Comparison of ENCODE assay signal across 10 cellular contexts in the genomic region with DNA sequence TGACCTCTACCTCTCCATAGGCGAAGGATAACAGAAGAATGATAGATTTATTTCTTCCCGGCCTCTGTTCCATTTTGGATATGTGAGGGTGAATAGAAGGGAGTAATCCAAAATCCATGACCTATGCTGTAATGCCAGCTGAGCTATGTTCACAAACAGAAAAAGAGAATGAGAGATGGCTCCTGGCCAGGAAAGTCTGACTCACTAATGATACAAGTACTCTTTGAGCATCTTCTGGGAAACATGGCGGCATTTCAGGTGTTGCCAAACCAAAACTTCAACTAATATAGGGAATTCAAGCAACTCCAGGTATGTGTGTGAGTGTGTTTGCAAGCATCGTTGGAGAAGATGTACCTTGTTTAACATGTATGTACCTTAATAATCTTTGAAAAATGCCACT. TPM values are rescaled to one million over a fixed set of nuclear protein-coding genes. Genes with fewer than 3 reads are reported as not detected.
DNase-seq lines count a peak whose midpoint lies in the region; ATAC-seq and TF ChIP-seq lines count a peak whose summit lies in the region.
"Had no signal": no experiment of that assay in that cellular context is flagged by ENCODE, and none has a peak within 500 bp of the region (broad histone marks: within the 10 kb centered on the region; RNA-seq: fewer than 3 reads in every experiment).

No MANE protein-coding gene starts in this region.

- H3K4me3 ChIP-seq in upper lobe of right lung, result no peak overlapping the region
- no peak overlapping the region for H3K4me3 ChIP-seq in Karpas-422 (ENCODE audit: low read length)
- H3K4me3 ChIP-seq: dorsolateral prefrontal cortex, HAP-1 had no signal

- intact Hi-C loops in CD14-positive monocyte (cut with micrococcal nuclease) (no loop called here), upper lobe of right lung (cut with DNase I) (no loop called here)

- H3K9me3 ChIP-seq in upper lobe of right lung, result no peaks in the 10 kb centered on the region
- no peaks in the 10 kb centered on the region for H3K9me3 ChIP-seq in Karpas-422 (ENCODE audit: low read length)
- H3K9me3 ChIP-seq: HAP-1 had no signal

- H4K20me1 ChIP-seq in Karpas-422 (ENCODE audit: insufficient read depth, low read depth, low read length), result peaks cover 29% of the 10 kb centered on the region; the same call in 1 of the 2 replicates

- H3K9me3 Mint-ChIP-seq in CD14-positive monocyte, result no peaks in the 10 kb centered on the region

- no peak for TF ChIP-seq CTCF in CD14-positive monocyte (IDR thresholded peaks at IDR 0.05)
- no peak for TF ChIP-seq CTCF in upper lobe of right lung (IDR thresholded peaks at IDR 0.05)

- H2AFZ ChIP-seq in Karpas-422 (ENCODE audit: low read length), result no peak overlapping the region

- H3K27me3 ChIP-seq in upper lobe of right lung (no peaks in the 10 kb centered on the region), Karpas-422 (ENCODE audit: low read length) (no peaks in the 10 kb centered on the region)
- H3K27me3 ChIP-seq: dorsolateral prefrontal cortex had no signal

- DNase-seq in CD14-positive monocyte (ENCODE audit: low spot score), result peak; percentile 49
- DNase-seq in MV-4-11 (lab: John Stamatoyannopoulos, UW), result peak; percentile 45
- peak; percentile 93 for DNase-seq in astrocyte of the hippocampus (ENCODE audit: low read depth, low spot score)
- peak; percentile 74 for DNase-seq in medulla oblongata (ENCODE audit: extremely low spot score)
- no peak for DNase-seq in upper lobe of right lung
- no peak for DNase-seq in Karpas-422

- H3K79me2 ChIP-seq in Karpas-422 (ENCODE audit: low read length), result no peaks in the 10 kb centered on the region

- peaks cover 0 to 1% (median 0%) of the 10 kb centered on the region in 3 donors for H3K27me3 Mint-ChIP-seq in CD14-positive monocyte (ENCODE audit: low read depth in 3 of 3)

- H3K4me1 ChIP-seq in upper lobe of right lung (peaks cover 25% of the 10 kb centered on the region), Karpas-422 (ENCODE audit: low read length) (no peaks in the 10 kb centered on the region)

- no peak overlapping the region for H3K27ac ChIP-seq in upper lobe of right lung
- no peak overlapping the region for H3K27ac ChIP-seq in Karpas-422 (ENCODE audit: low read length)

- H3K4me2 ChIP-seq in Karpas-422 (ENCODE audit: low read depth, low read length, poor library complexity, severe bottlenecking), result no peak overlapping the region

- ATAC-seq in upper lobe of right lung (peak; percentile 62), GM21717 (IDR thresholded peaks at IDR 0.05; ENCODE audit: unreplicated experiment) (no peak), HG03135 (IDR thresholded peaks at IDR 0.05; ENCODE audit: unreplicated experiment) (no peak)

- no peak overlapping the region for H3K4me3 Mint-ChIP-seq in CD14-positive monocyte

- H3K4me1 Mint-ChIP-seq in CD14-positive monocyte, result peaks cover 14% of the 10 kb centered on the region

- no peaks in the 10 kb centered on the region for H3K9me2 ChIP-seq in Karpas-422 (replicated peaks; ENCODE audit: insufficient read depth, low read length)

- peaks cover 12 to 23% of the 10 kb centered on the region in 2 donors for H3K36me3 Mint-ChIP-seq in CD14-positive monocyte

- peak overlapping the region in 1 of 7 donors; percentile 35 for H3K27ac Mint-ChIP-seq in CD14-positive monocyte

- H3K9ac ChIP-seq in Karpas-422 (ENCODE audit: low read length), result no peak overlapping the region

- H3K36me3 ChIP-seq in upper lobe of right lung (peaks cover 3% of the 10 kb centered on the region), Karpas-422 (ENCODE audit: insufficient read depth, low read length) (no peaks in the 10 kb centered on the region)
- H3K36me3 ChIP-seq: HAP-1 had no signal

RNA-seq across cellular contexts. Expression of a gene that starts 55.1 kb away (rescaled TPM):
- polyA plus RNA-seq in CD14-positive monocyte, result 1 to 10 TPM; 4.4 to 7.5 TPM
- 147 TPM for total RNA-seq in upper lobe of right lung
- total RNA-seq in Karpas-422 (2014; rRNA removed; shearing (Covaris generic); ENCODE audit: low replicate concordance), result 18.8 and 37.5 TPM in 2 replicates

Comparison
In these comparisons a context has a peak if more than half of its experiments do, and no peak if none do; other contexts are left out.
1. DNase-seq: peak in CD14-positive monocyte (single experiment), MV-4-11 (single experiment), astrocyte of the hippocampus (single experiment) and medulla oblongata (single experiment); none in upper lobe of right lung (single experiment) and Karpas-422 (single experiment).